9 cellular contexts compared by ENCODE assay signal in the genomic region with DNA sequence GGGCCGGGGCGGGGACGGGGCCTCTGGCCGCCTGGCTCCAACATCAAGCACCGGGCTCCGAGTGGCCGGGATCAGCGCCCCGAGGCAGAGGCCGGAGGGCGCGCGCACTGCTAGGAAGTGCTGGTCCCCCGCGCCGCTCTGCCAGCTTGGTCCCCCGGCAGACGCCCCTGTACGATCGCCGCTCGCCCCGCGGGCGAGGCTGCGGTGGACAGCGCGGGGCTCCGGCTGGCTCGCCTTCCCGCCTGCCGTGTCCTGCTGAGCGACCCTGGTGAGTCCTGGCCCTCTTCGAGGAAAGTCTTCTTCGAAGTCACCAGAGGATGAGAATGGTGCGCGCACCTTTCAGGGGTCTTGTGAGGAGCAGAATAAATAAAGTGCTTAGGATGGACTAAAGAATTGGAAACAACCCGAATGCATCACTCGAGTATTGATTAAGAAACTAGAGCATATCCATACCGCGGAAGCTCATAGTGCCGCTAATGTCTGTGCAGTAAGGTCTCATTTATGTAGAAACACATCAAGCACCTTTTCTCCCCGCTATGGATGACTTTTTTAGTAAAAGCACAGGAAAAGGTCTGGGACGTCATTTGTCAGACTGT. TPM values are rescaled to one million over a fixed set of nuclear protein-coding genes. Genes with fewer than 3 reads are reported as not detected.
A peak's percentile ranks its signal among the peaks of the same experiment; 100 is the strongest.
DNase-seq lines count a peak whose midpoint lies in the region; ATAC-seq, FAIRE-seq and TF ChIP-seq lines count a peak whose summit lies in the region.
"Had no signal": no experiment of that assay in that cellular context is flagged by ENCODE, and none has a peak within 500 bp of the region (broad histone marks: within the 10 kb centered on the region; RNA-seq: fewer than 3 reads in every experiment).

No MANE protein-coding gene starts in this region.

- no peak overlapping the region for H2AK5ac ChIP-seq in mesendoderm (ENCODE audit: low read length)

- H3K56ac ChIP-seq in mesendoderm (ENCODE audit: low read length) = peak overlapping the region; percentile 91

- no peak overlapping the region for H4K5ac ChIP-seq in mesendoderm (ENCODE audit: low read length)

- H2BK15ac ChIP-seq in mesendoderm (replicated peaks; ENCODE audit: low read depth) = no peak overlapping the region

- peak overlapping the region; percentile 95 to 99 (median 99) for H3K27ac Mint-ChIP-seq in brain

- peaks cover 2% of the 10 kb centered on the region for H3K4me1 ChIP-seq in mesendoderm (ENCODE audit: control insufficient read depth, low read depth, low read length)
- peaks cover 24% of the 10 kb centered on the region for H3K4me1 ChIP-seq in vagina

- peaks cover 40% of the 10 kb centered on the region for H3K4me1 Mint-ChIP-seq in brain

- peak overlapping the region; percentile 96 to 100 (median 98) for H3K4me3 Mint-ChIP-seq in brain

- H4K8ac ChIP-seq in mesendoderm (ENCODE audit: low read depth, low read length) = no peak overlapping the region

- no peak overlapping the region for H2BK120ac ChIP-seq in mesendoderm (ENCODE audit: low read depth, low read length)

- no CpG with 5 or more reads among the region's 44 CpGs for WGBS in mesendoderm (ENCODE audit: extremely low coverage, insufficient coverage, low lambda C conversion rate)

- DNase-seq in GM12892 (ENCODE audit: insufficient read length) = no peak
- DNase-seq in mesendoderm = no peak
- no peak for DNase-seq in vagina (ENCODE audit: extremely low spot score in 2 of 2)
- no peak for DNase-seq in NK-92 (lab: John Stamatoyannopoulos, UW; ENCODE audit: unreplicated experiment)
- DNase-seq in stimulated activated CD4-positive, alpha-beta T cell treated with anti-CD3 and anti-CD28 coated beads, Interleukin-2, amount 100 ng/mL, for 48 hours = no peak

- peaks cover 16% of the 10 kb centered on the region for H3K36me3 Mint-ChIP-seq in brain

- H3K23ac ChIP-seq in mesendoderm (ENCODE audit: low read length) = no peak overlapping the region

- peak overlapping the region; percentile 91 for H3K18ac ChIP-seq in mesendoderm (ENCODE audit: low read length)

- intact Hi-C loops in vagina (cut with DNase I) = no loop called here

- TF ChIP-seq POLR2A in GM12892 (IDR thresholded peaks at IDR 0.05; ENCODE audit: low read depth, low read length) (peak; percentile 51; the same call in 1 of the 2 replicates), vagina (IDR thresholded peaks at IDR 0.05) (no peak)

- H3K9me3 ChIP-seq in vagina = no peaks in the 10 kb centered on the region

- peak overlapping the region; percentile 72 for H3K4me2 ChIP-seq in mesendoderm (ENCODE audit: low read length)

- H3K27me3 ChIP-seq in mesendoderm (ENCODE audit: insufficient read depth, low read length, poor library complexity) (no peaks in the 10 kb centered on the region), vagina (no peaks in the 10 kb centered on the region)

- H3K9me3 Mint-ChIP-seq in brain = peaks cover 0 to 3% (median 0%) of the 10 kb centered on the region in 5 experiments

- peaks cover 16% of the 10 kb centered on the region for H3K27me3 Mint-ChIP-seq in brain

- FAIRE-seq in GM12892 (lab: Jason Lieb, UNC) = no peak

- no peak for TF ChIP-seq CTCF in brain (conservative IDR thresholded peaks at IDR 0.05)
- TF ChIP-seq CTCF in vagina (IDR thresholded peaks at IDR 0.05) = peak in 1 of 3 experiments; percentile 3

- ATAC-seq in HG03460 (IDR thresholded peaks at IDR 0.05; ENCODE audit: unreplicated experiment) = peak; percentile 34
- ATAC-seq in HG02970 (IDR thresholded peaks at IDR 0.05; ENCODE audit: low FRiP score, unreplicated experiment) = no peak

- H3K4me3 ChIP-seq in mesendoderm (ENCODE audit: low read length) = peak overlapping the region; percentile 77
- peak overlapping the region; percentile 78 to 82 for H3K4me3 ChIP-seq in vagina

- H3K36me3 ChIP-seq in mesendoderm (ENCODE audit: control insufficient read depth, insufficient read depth, low read length) = no peaks in the 10 kb centered on the region
- H3K36me3 ChIP-seq in vagina = no peaks in the 10 kb centered on the region

- peaks cover 4% of the 10 kb centered on the region for H3K79me1 ChIP-seq in mesendoderm (ENCODE audit: low read length)

- H2BK5ac ChIP-seq in mesendoderm (ENCODE audit: low read length) = no peak overlapping the region

- H3K27ac ChIP-seq in mesendoderm (ENCODE audit: low read depth, low read length) = peak overlapping the region; percentile 51
- peak overlapping the region; percentile 87 for H3K27ac ChIP-seq in vagina

- no peak overlapping the region for H3K4ac ChIP-seq in mesendoderm (ENCODE audit: low read depth, low read length)

- H3K79me2 ChIP-seq in mesendoderm (ENCODE audit: control insufficient read depth, insufficient read depth, low read length) = peaks cover 13% of the 10 kb centered on the region

- peak overlapping the region; percentile 79 for H3K9ac ChIP-seq in mesendoderm (ENCODE audit: low read length)

RNA-seq across cellular contexts. Expression of a gene that starts 0.4 kb away (rescaled TPM):
- 1.6 TPM for polyA plus RNA-seq in GM12892 (2012; ENCODE audit: missing spikeins)
- 30.4 TPM for polyA plus RNA-seq in brain (ENCODE audit: insufficient read depth, low read depth, low replicate concordance)
- polyA plus RNA-seq in mesendoderm (2013, experiment 1 of 2) = 4.3 TPM
- 4.6 TPM for polyA plus RNA-seq in mesendoderm (2013, experiment 2 of 2)
- total RNA-seq in vagina = 7.6 TPM

RNA-seq across cellular contexts. Expression of a gene that starts 22.8 kb away (rescaled TPM):
- polyA plus RNA-seq in GM12892 (2012; ENCODE audit: missing spikeins) = not detected
- polyA plus RNA-seq in brain (ENCODE audit: insufficient read depth, low read depth, low replicate concordance) = 25.2 TPM
- polyA plus RNA-seq in mesendoderm (2013, experiment 1 of 2) = 9.9 TPM
- 9.8 TPM for polyA plus RNA-seq in mesendoderm (2013, experiment 2 of 2)
- total RNA-seq in vagina = 14.2 TPM

RNA-seq across cellular contexts. Expression of a gene that starts 36.1 kb away (rescaled TPM):
- polyA plus RNA-seq in GM12892 (2012; ENCODE audit: missing spikeins) = not detected
- polyA plus RNA-seq in brain (ENCODE audit: insufficient read depth, low read depth, low replicate concordance) = not detected
- 102 TPM for polyA plus RNA-seq in mesendoderm (2013, experiment 1 of 2)
- 104 TPM for polyA plus RNA-seq in mesendoderm (2013, experiment 2 of 2)
- not detected for total RNA-seq in vagina
- total RNA-seq: subcutaneous adipose tissue had no signal

RNA-seq across cellular contexts. Expression of a gene that starts 52.8 kb away (rescaled TPM):
- polyA plus RNA-seq in GM12892 (2012; ENCODE audit: missing spikeins) = not detected
- polyA plus RNA-seq in brain (ENCODE audit: insufficient read depth, low read depth, low replicate concordance) = not detected
- 0.25 TPM for polyA plus RNA-seq in mesendoderm (2013, experiment 1 of 2)
- polyA plus RNA-seq in mesendoderm (2013, experiment 2 of 2) = 0.11 TPM
- not detected for total RNA-seq in vagina
- total RNA-seq: subcutaneous adipose tissue had no signal
